Comparison of ENCODE assay signal across 24 cellular contexts in genomic region chr11:6323291-6323905, GRCh38. TPM values are rescaled to one million over a fixed set of nuclear protein-coding genes. Genes with fewer than 3 reads are reported as not detected.
DNase-seq lines count a peak whose midpoint lies in the region; ATAC-seq, FAIRE-seq and TF ChIP-seq lines count a peak whose summit lies in the region.
"Had no signal": no experiment of that assay in that cellular context is flagged by ENCODE, and none has a peak within 500 bp of the region (broad histone marks: within the 10 kb centered on the region; RNA-seq: fewer than 3 reads in every experiment).

No MANE protein-coding gene starts in this region.

- H3K9me3 Mint-ChIP-seq in WTC11 = no peaks in the 10 kb centered on the region
- no peaks in the 10 kb centered on the region for H3K9me3 Mint-ChIP-seq in T-helper 2 cell treated with Interferon-gamma antibody and Interleukin-4, amounts not matched to agents 5 μg/mL and 100 μg/mL, for 36 hours
- H3K9me3 Mint-ChIP-seq: activated naive CD4-positive, alpha-beta T cell treated with anti-CD3 and anti-CD28 coated beads, Interleukin-2, amount 50 U/mL, for 24 hours; CD8-positive, alpha-beta memory T cell had no signal

- H3K36me3 Mint-ChIP-seq in WTC11 = no peaks in the 10 kb centered on the region
- H3K36me3 Mint-ChIP-seq in T-helper 2 cell treated with Interferon-gamma antibody and Interleukin-4, amounts not matched to agents 5 μg/mL and 100 μg/mL, for 36 hours (ENCODE audit: low read depth) = peaks cover 2% of the 10 kb centered on the region
- H3K36me3 Mint-ChIP-seq: activated naive CD4-positive, alpha-beta T cell treated with anti-CD3 and anti-CD28 coated beads, Interleukin-2, amount 50 U/mL, for 24 hours; CD8-positive, alpha-beta memory T cell had no signal

- no peak for TF ChIP-seq CTCF in WTC11 (IDR thresholded peaks at IDR 0.05)
- TF ChIP-seq CTCF in pancreas (IDR thresholded peaks at IDR 0.05) = no peak

- H3K27ac ChIP-seq in HUES6 (ENCODE audit: low read depth, low read length) (peak overlapping the region; percentile 75), pancreas (peak overlapping the region in 3 of 4 donors; percentile 11 to 95 (median 56))
- H3K27ac ChIP-seq: cardiac muscle cell, WERI-Rb-1 had no signal

- WGBS in pancreas, 2 donors = 18 to 26% methylated on average over 1 of the region's 1 CpG

- H3K9me3 ChIP-seq in HUES6 (ENCODE audit: control insufficient read depth, insufficient read depth, low read depth, low read length) = no peaks in the 10 kb centered on the region
- no peaks in the 10 kb centered on the region for H3K9me3 ChIP-seq in pancreas

- H3K4me1 Mint-ChIP-seq in WTC11 = peaks cover 75% of the 10 kb centered on the region
- H3K4me1 Mint-ChIP-seq in T-helper 2 cell treated with Interferon-gamma antibody and Interleukin-4, amounts not matched to agents 5 μg/mL and 100 μg/mL, for 36 hours (ENCODE audit: low read depth) = peaks cover 26% of the 10 kb centered on the region

- CTCF ChIA-PET in WTC11 (lab: Charles Lee) = interaction anchor here (0.6 to 6.5 kb wide), 18 partner anchors 9 to 331 kb away, joined by 3 to 75 read pairs (median 6); partner anchors contain the start of genes CCKBR and FHIP1B

- no peaks in the 10 kb centered on the region for H3K27me3 ChIP-seq in HUES6 (ENCODE audit: control insufficient read depth, insufficient read depth, low read length)
- H3K27me3 ChIP-seq in pancreas = no peaks in the 10 kb centered on the region
- H3K27me3 ChIP-seq: cardiac muscle cell had no signal

- POLR2A ChIA-PET in WTC11 (lab: Charles Lee) = interaction anchor here (0.9 to 1.8 kb wide), 3 partner anchors 10 to 40 kb away, joined by 3 to 7 read pairs (median 5); no protein-coding TSS in a partner anchor

- H3K36me3 ChIP-seq in HUES6 (ENCODE audit: control insufficient read depth, insufficient read depth, low read length) = no peaks in the 10 kb centered on the region
- no peaks in the 10 kb centered on the region for H3K36me3 ChIP-seq in pancreas
- H3K36me3 ChIP-seq: cardiac muscle cell, WERI-Rb-1 had no signal

- no peak overlapping the region for H3K9ac ChIP-seq in HUES6 (ENCODE audit: low read length)

- peak; percentile 58 to 80 for DNase-seq in NCI-H2081 (lab: John Stamatoyannopoulos, UW)
- DNase-seq in NCI-H2081 treated with DMSO at 0.1 percent for 48 hours (lab: John Stamatoyannopoulos, UW) = no peak
- peak; percentile 32 for DNase-seq in WTC11 (ENCODE audit: low spot score)
- DNase-seq in pancreas = peak in 4 of 6 donors; percentile 38 to 71 (median 58)
- no peak for DNase-seq in T-helper 2 cell treated with Interferon-gamma antibody and Interleukin-4, amounts not matched to agents 5 μg/mL and 100 μg/mL, for 36 hours (ENCODE audit: low spot score)
- DNase-seq: activated CD4-positive, alpha-beta T cell treated with anti-CD3 and anti-CD28 coated beads, Interleukin-2, amount 50 U/mL, for 1 hour; activated CD8-positive, alpha-beta memory T cell treated with anti-CD3 and anti-CD28 coated beads, Interleukin-2, amount 10 ng/mL, durations not matched to agents 7 days and 5 days; AML-193; CD8-positive, alpha-beta memory T cell; DMS79 treated with DMSO at 0.1 percent for 48 hours; HCEC 1CT; IMR-90; NCI-H1092; T-helper 9 cell; WERI-Rb-1 had no signal

- intact Hi-C loops in pancreas (cut with DNase I) = no loop called here

- H3K4me1 ChIP-seq in HUES6 (ENCODE audit: control insufficient read depth, insufficient read depth, low read length) (peaks cover 68% of the 10 kb centered on the region), pancreas (peaks cover 17 to 39% (median 18%) of the 10 kb centered on the region in 3 donors)

- no peak for FAIRE-seq in pancreas (lab: Jason Lieb, UNC)
- FAIRE-seq: A204.1, endothelial cell of umbilical vein, GM12891 had no signal

- ATAC-seq in WTC11 (peak; percentile 25), pancreas (no peak), HG03039 (IDR thresholded peaks at IDR 0.05; ENCODE audit: unreplicated experiment) (no peak), GM19035 (IDR thresholded peaks at IDR 0.05; ENCODE audit: unreplicated experiment) (no peak)
- ATAC-seq: activated CD8-positive, alpha-beta memory T cell treated with anti-CD3 and anti-CD28 coated beads, Interleukin-2, amount 10 ng/mL, durations not matched to agents 7 days and 5 days; Right ventricle myocardium inferior had no signal

- peaks cover 7% of the 10 kb centered on the region; the same call in 1 of the 2 replicates for H3K27me3 Mint-ChIP-seq in WTC11 (ENCODE audit: low read depth)
- peaks cover 2% of the 10 kb centered on the region for H3K27me3 Mint-ChIP-seq in T-helper 2 cell treated with Interferon-gamma antibody and Interleukin-4, amounts not matched to agents 5 μg/mL and 100 μg/mL, for 36 hours (ENCODE audit: low read depth)

- H3K4me3 ChIP-seq in HUES6 (ENCODE audit: low read depth, low read length) (no peak overlapping the region), pancreas (no peak overlapping the region)
- H3K4me3 ChIP-seq: cardiac muscle cell had no signal

- H3K27ac Mint-ChIP-seq in WTC11 = peak overlapping the region; percentile 95
- no peak overlapping the region for H3K27ac Mint-ChIP-seq in T-helper 2 cell treated with Interferon-gamma antibody and Interleukin-4, amounts not matched to agents 5 μg/mL and 100 μg/mL, for 36 hours
- H3K27ac Mint-ChIP-seq: activated CD8-positive, alpha-beta memory T cell treated with anti-CD3 and anti-CD28 coated beads, Interleukin-2, amount 10 ng/mL, durations not matched to agents 7 days and 5 days; activated naive CD4-positive, alpha-beta T cell treated with anti-CD3 and anti-CD28 coated beads, Interleukin-2, amount 50 U/mL, for 24 hours had no signal

- peak overlapping the region; percentile 7 for H3K4me3 Mint-ChIP-seq in WTC11
- H3K4me3 Mint-ChIP-seq in T-helper 2 cell treated with Interferon-gamma antibody and Interleukin-4, amounts not matched to agents 5 μg/mL and 100 μg/mL, for 36 hours = no peak overlapping the region
- H3K4me3 Mint-ChIP-seq: activated CD8-positive, alpha-beta memory T cell treated with anti-CD3 and anti-CD28 coated beads, Interleukin-2, amount 10 ng/mL, durations not matched to agents 7 days and 5 days; activated naive CD4-positive, alpha-beta T cell treated with anti-CD3 and anti-CD28 coated beads, Interleukin-2, amount 50 U/mL, for 24 hours; CD8-positive, alpha-beta memory T cell had no signal

TF ChIP-seq in WTC11, 78 proteins besides CTCF, POLR2A, EP300 and RAD21 (continues in another document):
- TF ChIP-seq, protein P1, sequence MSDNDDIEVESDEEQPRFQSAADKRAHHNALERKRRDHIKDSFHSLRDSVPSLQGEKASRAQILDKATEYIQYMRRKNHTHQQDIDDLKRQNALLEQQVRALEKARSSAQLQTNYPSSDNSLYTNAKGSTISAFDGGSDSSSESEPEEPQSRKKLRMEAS (CRISPR knock-in tag; IDR thresholded peaks at IDR 0.05) = no peak
- TF ChIP-seq ZNF425 (CRISPR knock-in tag; conservative IDR thresholded peaks at IDR 0.05) (no peak), IRF1 (CRISPR knock-in tag; IDR thresholded peaks at IDR 0.05) (no peak)

RNA-seq across cellular contexts. Expression of gene CAVIN3, which starts 3.1 kb away (rescaled TPM):
- 27.3 to 41.5 TPM (median 28.0 TPM) in 3 replicates for total RNA-seq in WTC11 (2021)
- total RNA-seq in pancreas = 10 to 100 TPM in 5 of 6 donors, 1 to 10 TPM in 1; 9.7 to 16.7 (median 14.7) TPM
- polyA plus RNA-seq in pancreas = 10 to 100 TPM; 20.8 to 28.7 TPM
- polyA plus RNA-seq: CD8-positive, alpha-beta memory T cell had no signal

Comparison
In these comparisons a context has a peak if more than half of its experiments do, and no peak if none do; other contexts are left out.
1. DNase-seq: peak in NCI-H2081 (2 of 2), WTC11 (single experiment) and pancreas (4 of 6); none in NCI-H2081 treated with DMSO at 0.1 percent for 48 hours (single experiment) and T-helper 2 cell treated with Interferon-gamma antibody and Interleukin-4, amounts not matched to agents 5 μg/mL and 100 μg/mL, for 36 hours (single experiment).